In genomic region chr19:48613024-48613851, GRCh38 we compare ENCODE assay signal across 1 cellular context.
TF ChIP-seq lines count a peak whose summit lies in the region.

No MANE protein-coding gene starts in this region.

TF ChIP-seq in K562, 482 proteins besides CTCF, POLR2A, EP300 and RAD21:
- TF ChIP-seq, protein P1, sequence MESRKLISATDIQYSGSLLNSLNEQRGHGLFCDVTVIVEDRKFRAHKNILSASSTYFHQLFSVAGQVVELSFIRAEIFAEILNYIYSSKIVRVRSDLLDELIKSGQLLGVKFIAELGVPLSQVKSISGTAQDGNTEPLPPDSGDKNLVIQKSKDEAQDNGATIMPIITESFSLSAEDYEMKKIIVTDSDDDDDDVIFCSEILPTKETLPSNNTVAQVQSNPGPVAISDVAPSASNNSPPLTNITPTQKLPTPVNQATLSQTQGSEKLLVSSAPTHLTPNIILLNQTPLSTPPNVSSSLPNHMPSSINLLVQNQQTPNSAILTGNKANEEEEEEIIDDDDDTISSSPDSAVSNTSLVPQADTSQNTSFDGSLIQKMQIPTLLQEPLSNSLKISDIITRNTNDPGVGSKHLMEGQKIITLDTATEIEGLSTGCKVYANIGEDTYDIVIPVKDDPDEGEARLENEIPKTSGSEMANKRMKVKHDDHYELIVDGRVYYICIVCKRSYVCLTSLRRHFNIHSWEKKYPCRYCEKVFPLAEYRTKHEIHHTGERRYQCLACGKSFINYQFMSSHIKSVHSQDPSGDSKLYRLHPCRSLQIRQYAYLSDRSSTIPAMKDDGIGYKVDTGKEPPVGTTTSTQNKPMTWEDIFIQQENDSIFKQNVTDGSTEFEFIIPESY (CRISPR knock-in tag; IDR thresholded peaks at IDR 0.05) = peak; percentile 83
- peak; percentile 50 for TF ChIP-seq RBM22 (IDR thresholded peaks at IDR 0.05; ENCODE audit: low read depth, low read length, poor library complexity, severe bottlenecking)
- peak; percentile 44 for TF ChIP-seq FIP1L1 (IDR thresholded peaks at IDR 0.05; ENCODE audit: low read depth, low read length, poor library complexity, severe bottlenecking)
- no peak for TF ChIP-seq MAFK (IDR thresholded peaks at IDR 0.05; ENCODE audit: low read length)
- no peak for TF ChIP-seq RERE (CRISPR knock-in tag; IDR thresholded peaks at IDR 0.05; ENCODE audit: borderline replicate concordance)
- TF ChIP-seq POLR2G (IDR thresholded peaks at IDR 0.05; ENCODE audit: low read depth, low read length) = peak; percentile 53
